In the genomic region with DNA sequence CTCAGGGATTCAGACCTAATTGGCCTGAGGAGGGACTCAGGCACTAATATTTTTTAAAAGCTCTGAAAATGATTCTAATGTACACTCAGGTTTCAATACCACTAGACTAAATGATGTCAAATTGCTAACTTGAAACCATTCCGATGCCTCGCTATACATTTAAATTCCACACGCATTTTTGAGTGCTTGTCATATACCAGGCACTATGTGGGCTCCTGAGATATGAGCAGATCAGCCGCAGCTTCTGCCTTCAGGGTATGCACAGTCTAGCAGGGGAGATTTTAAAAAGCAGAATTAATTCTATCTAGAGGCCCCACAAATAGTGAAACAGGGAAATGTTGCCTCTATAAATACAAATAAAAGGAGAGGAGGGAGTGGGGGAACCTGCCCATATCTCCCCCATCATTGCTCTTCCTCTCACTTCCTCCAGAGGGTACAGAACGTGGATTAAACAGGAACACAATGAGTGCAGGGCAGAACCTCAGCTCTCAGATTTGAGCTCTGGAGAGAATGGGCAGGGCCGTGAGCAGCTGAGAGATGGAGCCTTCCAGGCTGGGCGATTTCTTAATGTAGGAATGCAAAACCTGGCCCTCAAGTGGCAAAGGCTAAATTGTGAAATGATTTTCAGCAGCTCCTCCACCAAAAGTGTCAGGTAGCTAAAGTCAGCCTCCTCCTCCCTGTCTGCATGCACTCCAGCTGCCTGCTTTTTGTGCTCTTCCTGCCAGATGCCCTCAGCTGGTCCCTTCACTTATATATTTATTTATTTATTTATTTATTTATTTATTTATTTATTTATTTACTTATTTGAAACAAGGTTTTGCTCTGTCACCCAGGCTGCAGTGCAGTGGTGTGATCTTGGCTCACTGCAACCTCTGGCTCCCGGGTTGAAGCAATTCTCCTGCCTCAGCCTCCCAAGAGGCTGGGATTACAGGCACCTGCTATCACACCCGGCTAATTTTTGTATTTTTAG, we compare ENCODE assay signal across 24 cellular contexts. TPM values are rescaled to one million over a fixed set of nuclear protein-coding genes. Genes with fewer than 3 reads are reported as not detected.
A peak's percentile ranks its signal among the peaks of the same experiment; 100 is the strongest.
DNase-seq lines count a peak whose midpoint lies in the region; ATAC-seq, FAIRE-seq and TF ChIP-seq lines count a peak whose summit lies in the region.
"Had no signal": no experiment of that assay in that cellular context is flagged by ENCODE, and none has a peak within 500 bp of the region (broad histone marks: within the 10 kb centered on the region; RNA-seq: fewer than 3 reads in every experiment).

No MANE protein-coding gene starts in this region.

- H3K27ac Mint-ChIP-seq in glutamatergic neuron (ENCODE audit: unreplicated experiment): no peak overlapping the region
- H3K27ac Mint-ChIP-seq in activated T-helper 2 cell treated with anti-CD3 and anti-CD28 coated beads, Interferon-gamma antibody, Interleukin-2, Interleukin-4, amounts not matched to agents 10 μg/mL and 5 μg/mL and 100 μg/mL, durations not matched to agents 14 hours and 24 hours and 36 hours: no peak overlapping the region
- H3K27ac Mint-ChIP-seq in activated CD4-positive, alpha-beta memory T cell treated with anti-CD3 and anti-CD28 coated beads, Interleukin-2, amount 10 ng/mL, durations not matched to agents 7 days and 5 days: no peak overlapping the region
- H3K27ac Mint-ChIP-seq: activated T-cell treated with anti-CD3 and anti-CD28 coated beads, Interleukin-2, amount 50 U/mL, for 72 hours; mesothelial cell of epicardium; nephron progenitor cell had no signal

- no peak overlapping the region for H2AFZ ChIP-seq in PC-3 (ENCODE audit: low read length)

- H4K20me1 ChIP-seq in PC-3 (ENCODE audit: low read length): no peaks in the 10 kb centered on the region

- H3K4me1 ChIP-seq in A549 (peaks cover 5% of the 10 kb centered on the region; the same call in 2 of the 3 replicates), BE2C (no peaks in the 10 kb centered on the region), PC-3 (ENCODE audit: insufficient read depth, low read length) (no peaks in the 10 kb centered on the region)
- H3K4me1 ChIP-seq: prostate gland had no signal

- FAIRE-seq in A549 (lab: Jason Lieb, UNC): no peak
- FAIRE-seq: small intestine had no signal

- H3K27me3 ChIP-seq in BE2C (no peaks in the 10 kb centered on the region), PC-3 (ENCODE audit: low read length) (peaks cover 35% of the 10 kb centered on the region; the same call in 1 of the 2 replicates)
- H3K27me3 ChIP-seq: thyroid gland had no signal

- no peak for TF ChIP-seq EP300 in A549 (IDR thresholded peaks at IDR 0.05)

- WGBS in A549 (ENCODE audit: missing lambda C conversion rate): 75% methylated on average over 9 of the region's 9 CpGs

- no peaks in the 10 kb centered on the region for H3K9me2 ChIP-seq in PC-3 (replicated peaks; ENCODE audit: low read length)

- H3K4me3 Mint-ChIP-seq in glutamatergic neuron (ENCODE audit: unreplicated experiment): no peak overlapping the region
- no peak overlapping the region for H3K4me3 Mint-ChIP-seq in activated T-helper 2 cell treated with anti-CD3 and anti-CD28 coated beads, Interferon-gamma antibody, Interleukin-2, Interleukin-4, amounts not matched to agents 10 μg/mL and 5 μg/mL and 100 μg/mL, durations not matched to agents 14 hours and 24 hours and 36 hours (ENCODE audit: low read depth)
- no peak overlapping the region for H3K4me3 Mint-ChIP-seq in activated CD4-positive, alpha-beta memory T cell treated with anti-CD3 and anti-CD28 coated beads, Interleukin-2, amount 10 ng/mL, durations not matched to agents 7 days and 5 days
- H3K4me3 Mint-ChIP-seq: activated T-cell treated with anti-CD3 and anti-CD28 coated beads, Interleukin-2, amount 50 U/mL, for 72 hours; mesothelial cell of epicardium; nephron progenitor cell had no signal

- H3K27ac ChIP-seq in A549 (no peak overlapping the region), PC-3 (ENCODE audit: low read length) (no peak overlapping the region), substantia nigra (ENCODE audit: low read depth, low read length, poor library complexity, severe bottlenecking) (no peak overlapping the region)
- H3K27ac ChIP-seq: prostate gland, thyroid gland had no signal

- no peak overlapping the region for H3K9ac ChIP-seq in PC-3 (ENCODE audit: low read length)

- H3K27me3 Mint-ChIP-seq in glutamatergic neuron (ENCODE audit: unreplicated experiment): peaks cover 1% of the 10 kb centered on the region
- H3K27me3 Mint-ChIP-seq in activated T-helper 2 cell treated with anti-CD3 and anti-CD28 coated beads, Interferon-gamma antibody, Interleukin-2, Interleukin-4, amounts not matched to agents 10 μg/mL and 5 μg/mL and 100 μg/mL, durations not matched to agents 14 hours and 24 hours and 36 hours (ENCODE audit: low read depth): peaks cover 4% of the 10 kb centered on the region
- no peaks in the 10 kb centered on the region for H3K27me3 Mint-ChIP-seq in activated CD4-positive, alpha-beta memory T cell treated with anti-CD3 and anti-CD28 coated beads, Interleukin-2, amount 10 ng/mL, durations not matched to agents 7 days and 5 days

- H3K4me3 ChIP-seq in A549 (no peak overlapping the region), BE2C (ENCODE audit: low read depth, low read length) (no peak overlapping the region), PC-3 (ENCODE audit: low read length) (no peak overlapping the region), fibroblast of the aortic adventitia (ENCODE audit: low read depth, low read length) (no peak overlapping the region)
- H3K4me3 ChIP-seq: prostate gland, thyroid gland had no signal

- CTCF ChIA-PET in A549 (lab: Yijun Ruan, JAX): interaction anchor here (0.5 to 12.8 kb wide), 19 partner anchors 10 to 503 kb away, joined by 3 to 430 read pairs (median 6); a partner anchor contains a TSS
- CTCF ChIA-PET in PC-3 (lab: Charles Lee): no interaction called here
- CTCF ChIA-PET in activated CD4-positive, alpha-beta memory T cell treated with anti-CD3 and anti-CD28 coated beads, Interleukin-2, amount 10 ng/mL, durations not matched to agents 7 days and 5 days (lab: Charles Lee): interaction anchor here (1.2 to 7.0 kb wide), 9 partner anchors 15 to 505 kb away, joined by 3 to 128 read pairs (median 7); no protein-coding TSS in a partner anchor

- no TSS peak for BruUV-seq in PC-3 (replicated peaks; lab: Mats Ljungman, UMichigan)

- H3K36me3 ChIP-seq in BE2C (no peaks in the 10 kb centered on the region), PC-3 (ENCODE audit: low read depth, low read length) (no peaks in the 10 kb centered on the region)
- H3K36me3 ChIP-seq: prostate gland, thyroid gland had no signal

- H3F3A ChIP-seq in PC-3 (ENCODE audit: low read length, unreplicated experiment): no peaks in the 10 kb centered on the region

- H3K4me2 ChIP-seq in A549 (no peak overlapping the region), PC-3 (ENCODE audit: low read length) (no peak overlapping the region)

- intact Hi-C loops in PC-3 (cut with micrococcal nuclease): no loop called here
- intact Hi-C loops in activated T-helper 2 cell treated with anti-CD3 and anti-CD28 coated beads, Interferon-gamma antibody, Interleukin-2, Interleukin-4, amounts not matched to agents 10 μg/mL and 5 μg/mL and 100 μg/mL, durations not matched to agents 14 hours and 24 hours and 36 hours (cut with micrococcal nuclease): no loop called here

- no peak for TF ChIP-seq CTCF in A549 (IDR thresholded peaks at IDR 0.05)
- TF ChIP-seq CTCF in BE2C (IDR thresholded peaks at IDR 0.05; ENCODE audit: low read depth, low read length): peak; percentile 17; the same call in 1 of the 2 replicates
- 0 out of 2 replicates have a peak, but pooled peaks have one; percentile 15 for TF ChIP-seq CTCF in PC-3 (conservative IDR thresholded peaks at IDR 0.05; ENCODE audit: low read depth, low read length)
- no peak for TF ChIP-seq CTCF in fibroblast of the aortic adventitia (IDR thresholded peaks at IDR 0.05; ENCODE audit: insufficient read depth, low read length)
- TF ChIP-seq CTCF in glutamatergic neuron (IDR thresholded peaks at IDR 0.05; ENCODE audit: partially characterized antibody, unreplicated experiment): no peak

- peak in 1 of 2 experiments; percentile 21 for DNase-seq in A549 (ENCODE audit: low read depth in 1 of 2, low spot score in 1 of 2)
- no peak for DNase-seq in BE2C
- no peak for DNase-seq in PC-3
- peak; percentile 28 for DNase-seq in fibroblast of the aortic adventitia (ENCODE audit: low read depth)
- no peak for DNase-seq in glutamatergic neuron
- no peak for DNase-seq in activated T-helper 2 cell treated with anti-CD3 and anti-CD28 coated beads, Interferon-gamma antibody, Interleukin-2, Interleukin-4, amounts not matched to agents 10 μg/mL and 5 μg/mL and 100 μg/mL, durations not matched to agents 14 hours and 24 hours and 36 hours (ENCODE audit: low spot score)
- no peak for DNase-seq in substantia nigra (lab: John Stamatoyannopoulos, UW)
- DNase-seq in activated CD4-positive, alpha-beta memory T cell treated with anti-CD3 and anti-CD28 coated beads, Interleukin-2, amount 10 ng/mL, durations not matched to agents 7 days and 5 days: no peak
- DNase-seq: activated naive CD4-positive, alpha-beta T cell treated with anti-CD3 and anti-CD28 coated beads, Interleukin-2, amount 50 U/mL, for 16 hours; activated T-cell treated with anti-CD3 and anti-CD28 coated beads, Interleukin-2, amount 50 U/mL, for 72 hours; effector CD4-positive, alpha-beta T cell; EL; NCI-H1417 treated with DMSO at 0.1 percent for 48 hours; NCI-H226; nephron progenitor cell; small intestine; stimulated activated CD4-positive, alpha-beta T cell treated with anti-CD3 and anti-CD28 coated beads, Interleukin-2, amount 100 ng/mL, for 48 hours; stimulated activated naive CD4-positive, alpha-beta T cell treated with Interleukin-2 at 50 U/mL for 16 hours; thyroid gland had no signal

- POLR2A ChIA-PET in A549 (lab: Yijun Ruan, JAX) (no interaction called here), PC-3 (lab: Charles Lee; ENCODE audit: unreplicated experiment) (no interaction called here)
- POLR2A ChIA-PET in activated CD4-positive, alpha-beta memory T cell treated with anti-CD3 and anti-CD28 coated beads, Interleukin-2, amount 10 ng/mL, durations not matched to agents 7 days and 5 days (lab: Charles Lee): no interaction called here

- 0 out of 5 replicates have a peak, but pooled peaks of 1 of the 2 experiments have one; percentile 5 for TF ChIP-seq RAD21 in A549 (conservative IDR thresholded peaks at IDR 0.05 in 1 of 2, IDR thresholded peaks at IDR 0.05 in 1 of 2)

- ATAC-seq in A549 (peak; percentile 51 to 58; a peak in 3 of 6 replicates), PC-3 (peak; percentile 38; the same call in 1 of the 2 replicates)
- ATAC-seq: activated T-cell treated with anti-CD3 and anti-CD28 coated beads, Interleukin-2, amount 50 U/mL, for 72 hours; esophagus mucosa; HCT116; SK-N-SH treated with all-trans-retinoic acid at 6 μM for 48 hours had no signal

- peaks cover 6% of the 10 kb centered on the region for H3K4me1 Mint-ChIP-seq in glutamatergic neuron (ENCODE audit: low read depth, unreplicated experiment)
- H3K4me1 Mint-ChIP-seq in activated T-helper 2 cell treated with anti-CD3 and anti-CD28 coated beads, Interferon-gamma antibody, Interleukin-2, Interleukin-4, amounts not matched to agents 10 μg/mL and 5 μg/mL and 100 μg/mL, durations not matched to agents 14 hours and 24 hours and 36 hours (ENCODE audit: low read depth): peaks cover 14% of the 10 kb centered on the region
- peaks cover 16% of the 10 kb centered on the region for H3K4me1 Mint-ChIP-seq in activated CD4-positive, alpha-beta memory T cell treated with anti-CD3 and anti-CD28 coated beads, Interleukin-2, amount 10 ng/mL, durations not matched to agents 7 days and 5 days

- H3K79me2 ChIP-seq in PC-3 (ENCODE audit: low read length): no peaks in the 10 kb centered on the region

- H3K9me3 ChIP-seq in A549 (no peaks in the 10 kb centered on the region), BE2C (no peaks in the 10 kb centered on the region), PC-3 (ENCODE audit: low read length) (no peaks in the 10 kb centered on the region)
- H3K9me3 ChIP-seq: prostate gland, thyroid gland had no signal

- H3K9me3 Mint-ChIP-seq in glutamatergic neuron (ENCODE audit: unreplicated experiment): peaks cover 1% of the 10 kb centered on the region
- no peaks in the 10 kb centered on the region for H3K9me3 Mint-ChIP-seq in activated T-helper 2 cell treated with anti-CD3 and anti-CD28 coated beads, Interferon-gamma antibody, Interleukin-2, Interleukin-4, amounts not matched to agents 10 μg/mL and 5 μg/mL and 100 μg/mL, durations not matched to agents 14 hours and 24 hours and 36 hours
- no peaks in the 10 kb centered on the region for H3K9me3 Mint-ChIP-seq in activated CD4-positive, alpha-beta memory T cell treated with anti-CD3 and anti-CD28 coated beads, Interleukin-2, amount 10 ng/mL, durations not matched to agents 7 days and 5 days
- H3K9me3 Mint-ChIP-seq: activated T-cell treated with anti-CD3 and anti-CD28 coated beads, Interleukin-2, amount 50 U/mL, for 72 hours; mesothelial cell of epicardium; nephron progenitor cell had no signal

- TF ChIP-seq POLR2A in A549 (IDR thresholded peaks at IDR 0.05; ENCODE audit: low read length): no peak

- no peaks in the 10 kb centered on the region for H3K36me3 Mint-ChIP-seq in glutamatergic neuron (ENCODE audit: unreplicated experiment)
- no peaks in the 10 kb centered on the region for H3K36me3 Mint-ChIP-seq in activated T-helper 2 cell treated with anti-CD3 and anti-CD28 coated beads, Interferon-gamma antibody, Interleukin-2, Interleukin-4, amounts not matched to agents 10 μg/mL and 5 μg/mL and 100 μg/mL, durations not matched to agents 14 hours and 24 hours and 36 hours (ENCODE audit: low read depth)
- no peaks in the 10 kb centered on the region for H3K36me3 Mint-ChIP-seq in activated CD4-positive, alpha-beta memory T cell treated with anti-CD3 and anti-CD28 coated beads, Interleukin-2, amount 10 ng/mL, durations not matched to agents 7 days and 5 days (ENCODE audit: low read depth)
- H3K36me3 Mint-ChIP-seq: mesothelial cell of epicardium had no signal

RNA-seq across cellular contexts. Expression of a gene that starts 24.6 kb away (rescaled TPM):
- 149 and 163 TPM in 2 replicates for polyA plus RNA-seq in A549 (2011; rRNA removed)
- 174 and 289 TPM in 2 replicates for polyA plus RNA-seq in A549 (2012; cell fraction: cytosol; rRNA removed)
- polyA plus RNA-seq in A549 (2012; cell fraction: nucleus; rRNA removed): 195 and 198 TPM in 2 replicates
- polyA plus RNA-seq in A549 (2017; fragmentation: RNase III; extraction: RNeasy Plus Mini Kit Qiagen cat#74134 plus additional on column Dnase treatment): 197 to 273 TPM (median 216 TPM) in 3 replicates
- 226 and 241 TPM in 2 replicates for polyA minus RNA-seq in A549 (2011; rRNA and poly(A)+ RNA removed)
- polyA plus RNA-seq in BE2C (2012; ENCODE audit: insufficient read depth, insufficient read length, low read depth): 9.8 TPM
- 0.40 and 5.8 TPM in 2 replicates for total RNA-seq in PC-3 (2014; rRNA removed)
- 21.1 and 61.2 TPM in 2 replicates for total RNA-seq in fibroblast of the aortic adventitia (ENCODE audit: low replicate concordance)
- 112 TPM for total RNA-seq in glutamatergic neuron (ENCODE audit: unreplicated experiment)
- total RNA-seq in activated T-helper 2 cell treated with anti-CD3 and anti-CD28 coated beads, Interferon-gamma antibody, Interleukin-2, Interleukin-4, amounts not matched to agents 10 μg/mL and 5 μg/mL and 100 μg/mL, durations not matched to agents 14 hours and 24 hours and 36 hours: 60.8 and 61.1 TPM in 2 replicates
- total RNA-seq in activated CD4-positive, alpha-beta memory T cell treated with anti-CD3 and anti-CD28 coated beads, Interleukin-2, amount 10 ng/mL, durations not matched to agents 7 days and 5 days: 100 to 1,000 TPM; 105 to 110 TPM

RNA-seq across cellular contexts. Expression of a gene that starts 59.9 kb away (rescaled TPM):
- polyA plus RNA-seq in A549 (2011; rRNA removed) (89.6 and 93.4 TPM in 2 replicates), A549 (2017; fragmentation: RNase III; extraction: RNeasy Plus Mini Kit Qiagen cat#74134 plus additional on column Dnase treatment) (37.6 to 50.3 TPM (median 45.6 TPM) in 3 replicates)
- polyA plus RNA-seq in A549 (2012; cell fraction: cytosol; rRNA removed): 17.9 and 26.9 TPM in 2 replicates
- 11.0 and 21.1 TPM in 2 replicates for polyA plus RNA-seq in A549 (2012; cell fraction: nucleus; rRNA removed)
- 57.5 and 69.1 TPM in 2 replicates for polyA minus RNA-seq in A549 (2011; rRNA and poly(A)+ RNA removed)
- polyA plus RNA-seq in BE2C (2012; ENCODE audit: insufficient read depth, insufficient read length, low read depth): 30.1 TPM
- total RNA-seq in PC-3 (2014; rRNA removed) (29.9 TPM in 2 replicates), fibroblast of the aortic adventitia (ENCODE audit: low replicate concordance) (54.5 and 102 TPM in 2 replicates), glutamatergic neuron (ENCODE audit: unreplicated experiment) (71.5 TPM)
- total RNA-seq in activated T-helper 2 cell treated with anti-CD3 and anti-CD28 coated beads, Interferon-gamma antibody, Interleukin-2, Interleukin-4, amounts not matched to agents 10 μg/mL and 5 μg/mL and 100 μg/mL, durations not matched to agents 14 hours and 24 hours and 36 hours: 24.1 and 27.8 TPM in 2 replicates
- total RNA-seq in activated CD4-positive, alpha-beta memory T cell treated with anti-CD3 and anti-CD28 coated beads, Interleukin-2, amount 10 ng/mL, durations not matched to agents 7 days and 5 days: 10 to 100 TPM; 51.2 to 52.9 TPM

Comparison
In these comparisons a context has a peak if more than half of its experiments do, and no peak if none do; other contexts are left out.
1. CTCF ChIP-seq: peak in BE2C (single experiment) and PC-3 (single experiment); none in A549 (single experiment), fibroblast of the aortic adventitia (single experiment) and glutamatergic neuron (single experiment).